ENCODE assay signal across 26 cellular contexts in genomic region chr7:80369321-80369720, GRCh38.
"Had no signal": no experiment of that assay in that cellular context is flagged by ENCODE, and none has a peak within 500 bp of the region (broad histone marks: within the 10 kb centered on the region; RNA-seq: fewer than 3 reads in every experiment).

No MANE protein-coding gene starts in this region.

- H2AFZ ChIP-seq: hepatocyte had no signal

- H3K79me2 ChIP-seq: hepatocyte had no signal

- H3K4me3 ChIP-seq: coronary artery, esophagus muscularis mucosa, gastroesophageal sphincter, heart left ventricle, hepatocyte, lung, mucosa of descending colon, ovary, psoas muscle, sigmoid colon, thoracic aorta, tibial nerve, upper lobe of left lung had no signal

- H3K36me3 ChIP-seq: esophagus muscularis mucosa, gastroesophageal sphincter, heart left ventricle, ovary, sigmoid colon, thoracic aorta, tibial nerve, upper lobe of left lung had no signal

- H3K9me3 ChIP-seq: mucosa of descending colon, ovary, sigmoid colon had no signal

- DNase-seq: dermis blood vessel endothelial cell; effector memory CD8-positive, alpha-beta T cell; foreskin keratinocyte; heart left ventricle; kidney; mucosa of descending colon; naive B cell; nucleus accumbens; ovary; posterior cingulate gyrus; psoas muscle; right cardiac atrium; sigmoid colon; stimulated activated CD4-positive, alpha-beta T cell treated with anti-CD3 and anti-CD28 coated beads, Interleukin-2, amount 100 ng/mL, for 24 hours; stimulated activated CD4-positive, alpha-beta T cell treated with anti-CD3 and anti-CD28 coated beads, Interleukin-4, amount 100 ng/mL, for 24 hours had no signal

- ATAC-seq: effector memory CD8-positive, alpha-beta T cell; foreskin keratinocyte; gastroesophageal sphincter; heart left ventricle; left lobe of liver; mucosa of descending colon; natural killer cell treated with Interleukin-12 subunit alpha and Interleukin-12 subunit beta and Interleukin-15 and Interleukin-18, amount 100 ng/mL, for 72 hours; psoas muscle; right cardiac atrium; stimulated activated effector memory CD8-positive, alpha-beta T cell treated with anti-CD3 and anti-CD28 coated beads, Interleukin-12 subunit alpha, Interleukin-12 subunit beta, amount 100 ng/mL, for 72 hours had no signal

- FAIRE-seq: kidney had no signal

- H3K4me2 ChIP-seq: hepatocyte had no signal

- H3K27me3 ChIP-seq: esophagus muscularis mucosa, foreskin keratinocyte, gastroesophageal sphincter, heart left ventricle, hepatocyte, ovary, sigmoid colon, tibial nerve, upper lobe of left lung had no signal

- H3K4me1 ChIP-seq: foreskin keratinocyte, heart left ventricle, psoas muscle, tibial nerve, upper lobe of left lung had no signal

- H3K27ac ChIP-seq: coronary artery, esophagus muscularis mucosa, foreskin keratinocyte, gastroesophageal sphincter, heart left ventricle, hepatocyte, ovary, psoas muscle, sigmoid colon, thoracic aorta, tibial nerve, upper lobe of left lung had no signal
